1 cellular context compared by ENCODE assay signal in genomic region chr17:78206298-78206697, GRCh38.
TF ChIP-seq lines count a peak whose summit lies in the region.

No MANE protein-coding gene starts in this region.

TF ChIP-seq in K562, 482 proteins besides CTCF, POLR2A, EP300 and RAD21:
- TF ChIP-seq ZNF395 (CRISPR knock-in tag; IDR thresholded peaks at IDR 0.05) = no peak
- TF ChIP-seq HDAC3 (IDR thresholded peaks at IDR 0.05; ENCODE audit: borderline replicate concordance, partially characterized antibody) = no peak
- TF ChIP-seq TAF1 (IDR thresholded peaks at IDR 0.05; ENCODE audit: control insufficient read depth, extremely low read depth, insufficient read depth, low read length, severe bottlenecking) = no peak
- TF ChIP-seq MECOM (CRISPR knock-in tag; IDR thresholded peaks at IDR 0.05) = no peak
- TF ChIP-seq MTA3 (IDR thresholded peaks at IDR 0.05; ENCODE audit: borderline replicate concordance) = no peak
- TF ChIP-seq HCFC1 (IDR thresholded peaks at IDR 0.05; ENCODE audit: low read depth, low read length) = no peak
- TF ChIP-seq HES1 (IDR thresholded peaks at IDR 0.05; ENCODE audit: low read depth) = no peak
- TF ChIP-seq POLR2H (tag; IDR thresholded peaks at IDR 0.05; ENCODE audit: low read depth) = no peak
- TF ChIP-seq KDM1A (IDR thresholded peaks at IDR 0.05) = no peak
- TF ChIP-seq CTBP1 (IDR thresholded peaks at IDR 0.05; ENCODE audit: borderline replicate concordance) = no peak
- no peak for TF ChIP-seq NFE2 (IDR thresholded peaks at IDR 0.05; ENCODE audit: low read depth)
- TF ChIP-seq ATF2 (CRISPR knock-in tag; IDR thresholded peaks at IDR 0.05) = no peak
- no peak for TF ChIP-seq ZBED1 (IDR thresholded peaks at IDR 0.05)
- TF ChIP-seq BCLAF1 (IDR thresholded peaks at IDR 0.05; ENCODE audit: borderline replicate concordance in 1 of 2, control insufficient read depth in 1 of 2, low read depth in 2 of 2, low read length in 1 of 2) = no peak
- no peak for TF ChIP-seq ZNF511 (CRISPR knock-in tag; IDR thresholded peaks at IDR 0.05)
- TF ChIP-seq TAF9B (IDR thresholded peaks at IDR 0.05; ENCODE audit: partially characterized antibody) = no peak
- no peak for TF ChIP-seq ZNF232 (CRISPR knock-in tag; IDR thresholded peaks at IDR 0.05)
- no peak for TF ChIP-seq GTF2A2 (tag; IDR thresholded peaks at IDR 0.05)
- TF ChIP-seq RBFOX2 (IDR thresholded peaks at IDR 0.05; ENCODE audit: low read depth, low read length) = no peak
TF ChIP-seq in K562: peak in this region for 0.
